ENCODE assay signal across 1 cellular context in the genomic region with DNA sequence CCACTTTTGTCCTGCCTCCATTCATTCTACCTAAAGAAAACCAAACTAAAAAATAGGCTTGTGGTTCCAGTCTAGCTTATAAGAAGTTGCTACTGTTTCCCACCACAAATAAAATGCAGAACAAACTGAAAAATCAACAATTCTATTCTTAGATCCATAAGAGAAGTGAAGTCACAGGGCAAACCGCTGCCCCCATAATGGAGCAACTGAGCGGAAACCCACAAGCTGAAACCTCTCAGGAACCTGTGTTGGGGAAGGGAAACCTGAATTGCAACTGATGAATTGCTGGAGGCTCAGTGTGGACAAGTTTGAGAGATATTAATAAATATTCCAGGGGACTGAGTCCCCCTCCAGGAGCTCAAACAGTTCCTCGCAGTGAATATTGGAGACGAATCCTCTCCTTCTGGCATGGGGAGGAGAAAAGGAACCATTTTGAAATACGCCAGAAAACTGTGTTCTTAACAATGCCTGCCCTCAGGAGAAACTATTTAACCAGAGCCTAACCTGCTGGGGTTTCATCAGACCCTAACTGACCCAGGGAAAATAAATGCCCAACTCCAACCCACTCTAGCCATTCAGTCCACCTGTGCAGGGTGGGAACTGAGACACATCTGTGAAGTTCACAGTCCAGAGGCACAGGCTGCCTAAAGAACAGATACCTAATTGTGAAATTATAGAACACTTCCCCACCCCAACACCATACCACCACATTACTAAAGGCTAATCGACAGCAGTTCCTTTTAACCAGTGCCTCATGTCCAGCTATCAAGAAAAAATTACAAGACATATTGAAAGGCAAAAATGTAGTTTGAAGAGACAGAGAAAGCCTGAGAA.
TF ChIP-seq lines count a peak whose summit lies in the region.

No MANE protein-coding gene starts in this region.

TF ChIP-seq in GM12878, 131 proteins besides CTCF, POLR2A, EP300 and RAD21 (continued from another document and continues in another):
- no peak for TF ChIP-seq ZNF207 (IDR thresholded peaks at IDR 0.05; ENCODE audit: borderline replicate concordance)
- peak; percentile 88 for TF ChIP-seq RELB (IDR thresholded peaks at IDR 0.05; ENCODE audit: low read depth)
- TF ChIP-seq ETV6 (conservative IDR thresholded peaks at IDR 0.05 in 1 of 2, IDR thresholded peaks at IDR 0.05 in 1 of 2; ENCODE audit: borderline replicate concordance in 1 of 2, low read depth in 1 of 2) = peak in 1 of 2 experiments; percentile 85; a peak in 1 of 4 replicates
- TF ChIP-seq, protein P1, sequence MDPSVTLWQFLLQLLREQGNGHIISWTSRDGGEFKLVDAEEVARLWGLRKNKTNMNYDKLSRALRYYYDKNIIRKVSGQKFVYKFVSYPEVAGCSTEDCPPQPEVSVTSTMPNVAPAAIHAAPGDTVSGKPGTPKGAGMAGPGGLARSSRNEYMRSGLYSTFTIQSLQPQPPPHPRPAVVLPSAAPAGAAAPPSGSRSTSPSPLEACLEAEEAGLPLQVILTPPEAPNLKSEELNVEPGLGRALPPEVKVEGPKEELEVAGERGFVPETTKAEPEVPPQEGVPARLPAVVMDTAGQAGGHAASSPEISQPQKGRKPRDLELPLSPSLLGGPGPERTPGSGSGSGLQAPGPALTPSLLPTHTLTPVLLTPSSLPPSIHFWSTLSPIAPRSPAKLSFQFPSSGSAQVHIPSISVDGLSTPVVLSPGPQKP (IDR thresholded peaks at IDR 0.05; ENCODE audit: low read depth, low read length) = no peak
- TF ChIP-seq, protein P2, sequence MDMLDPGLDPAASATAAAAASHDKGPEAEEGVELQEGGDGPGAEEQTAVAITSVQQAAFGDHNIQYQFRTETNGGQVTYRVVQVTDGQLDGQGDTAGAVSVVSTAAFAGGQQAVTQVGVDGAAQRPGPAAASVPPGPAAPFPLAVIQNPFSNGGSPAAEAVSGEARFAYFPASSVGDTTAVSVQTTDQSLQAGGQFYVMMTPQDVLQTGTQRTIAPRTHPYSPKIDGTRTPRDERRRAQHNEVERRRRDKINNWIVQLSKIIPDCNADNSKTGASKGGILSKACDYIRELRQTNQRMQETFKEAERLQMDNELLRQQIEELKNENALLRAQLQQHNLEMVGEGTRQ (IDR thresholded peaks at IDR 0.05; ENCODE audit: borderline replicate concordance, low read depth, low read length) = no peak
- peak; percentile 82; the same call in 1 of the 2 replicates for TF ChIP-seq TBL1XR1 (IDR thresholded peaks at IDR 0.05; ENCODE audit: low read depth, low read length)
- TF ChIP-seq PAX5 (IDR thresholded peaks at IDR 0.05; ENCODE audit: borderline replicate concordance, low read depth, low read length) = peak; percentile 96
- TF ChIP-seq YY1 (IDR thresholded peaks at IDR 0.05; ENCODE audit: low read depth, low read length) = peak; percentile 81
- TF ChIP-seq RUNX3 (IDR thresholded peaks at IDR 0.05; ENCODE audit: low read length) = peak; percentile 99
- TF ChIP-seq TARDBP (IDR thresholded peaks at IDR 0.05; ENCODE audit: borderline replicate concordance) = no peak
- TF ChIP-seq ASH2L (IDR thresholded peaks at IDR 0.05; ENCODE audit: borderline replicate concordance, low read depth) = 0 out of 2 replicates have a peak, but pooled peaks have one; percentile 65
- TF ChIP-seq, protein P3, sequence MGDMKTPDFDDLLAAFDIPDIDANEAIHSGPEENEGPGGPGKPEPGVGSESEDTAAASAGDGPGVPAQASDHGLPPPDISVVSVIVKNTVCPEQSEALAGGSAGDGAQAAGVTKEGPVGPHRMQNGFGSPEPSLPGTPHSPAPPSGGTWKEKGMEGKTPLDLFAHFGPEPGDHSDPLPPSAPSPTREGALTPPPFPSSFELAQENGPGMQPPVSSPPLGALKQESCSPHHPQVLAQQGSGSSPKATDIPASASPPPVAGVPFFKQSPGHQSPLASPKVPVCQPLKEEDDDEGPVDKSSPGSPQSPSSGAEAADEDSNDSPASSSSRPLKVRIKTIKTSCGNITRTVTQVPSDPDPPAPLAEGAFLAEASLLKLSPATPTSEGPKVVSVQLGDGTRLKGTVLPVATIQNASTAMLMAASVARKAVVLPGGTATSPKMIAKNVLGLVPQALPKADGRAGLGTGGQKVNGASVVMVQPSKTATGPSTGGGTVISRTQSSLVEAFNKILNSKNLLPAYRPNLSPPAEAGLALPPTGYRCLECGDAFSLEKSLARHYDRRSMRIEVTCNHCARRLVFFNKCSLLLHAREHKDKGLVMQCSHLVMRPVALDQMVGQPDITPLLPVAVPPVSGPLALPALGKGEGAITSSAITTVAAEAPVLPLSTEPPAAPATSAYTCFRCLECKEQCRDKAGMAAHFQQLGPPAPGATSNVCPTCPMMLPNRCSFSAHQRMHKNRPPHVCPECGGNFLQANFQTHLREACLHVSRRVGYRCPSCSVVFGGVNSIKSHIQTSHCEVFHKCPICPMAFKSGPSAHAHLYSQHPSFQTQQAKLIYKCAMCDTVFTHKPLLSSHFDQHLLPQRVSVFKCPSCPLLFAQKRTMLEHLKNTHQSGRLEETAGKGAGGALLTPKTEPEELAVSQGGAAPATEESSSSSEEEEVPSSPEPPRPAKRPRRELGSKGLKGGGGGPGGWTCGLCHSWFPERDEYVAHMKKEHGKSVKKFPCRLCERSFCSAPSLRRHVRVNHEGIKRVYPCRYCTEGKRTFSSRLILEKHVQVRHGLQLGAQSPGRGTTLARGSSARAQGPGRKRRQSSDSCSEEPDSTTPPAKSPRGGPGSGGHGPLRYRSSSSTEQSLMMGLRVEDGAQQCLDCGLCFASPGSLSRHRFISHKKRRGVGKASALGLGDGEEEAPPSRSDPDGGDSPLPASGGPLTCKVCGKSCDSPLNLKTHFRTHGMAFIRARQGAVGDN (IDR thresholded peaks at IDR 0.05) = peak; percentile 6; the same call in 1 of the 2 replicates
- no peak for TF ChIP-seq HCFC1 (IDR thresholded peaks at IDR 0.05; ENCODE audit: low read length)
- TF ChIP-seq BACH1 (IDR thresholded peaks at IDR 0.05; ENCODE audit: borderline replicate concordance) = no peak; the same call in 1 of the 2 replicates
- no peak for TF ChIP-seq KAT2A (conservative IDR thresholded peaks at IDR 0.05; ENCODE audit: control insufficient read depth, low read depth, low read length)
- no peak; the same call in none of the 2 replicates for TF ChIP-seq IRF4 (IDR thresholded peaks at IDR 0.05; ENCODE audit: low read depth, low read length)
- peak; percentile 97 for TF ChIP-seq MEF2A (IDR thresholded peaks at IDR 0.05; ENCODE audit: insufficient read depth, low read depth, low read length)
- TF ChIP-seq RELA (IDR thresholded peaks at IDR 0.05; ENCODE audit: borderline replicate concordance, partially characterized antibody) = no peak
- no peak for TF ChIP-seq SMAD5 (IDR thresholded peaks at IDR 0.05; ENCODE audit: low read depth)
- peak; percentile 90 for TF ChIP-seq CREM (IDR thresholded peaks at IDR 0.05; ENCODE audit: low read depth)
- no peak for TF ChIP-seq STAT1 (conservative IDR thresholded peaks at IDR 0.05)
- TF ChIP-seq SRF (IDR thresholded peaks at IDR 0.05; ENCODE audit: low read depth in 2 of 2, low read length in 2 of 2) = peak in 1 of 2 experiments; percentile 35; a peak in 1 of 4 replicates
- TF ChIP-seq, protein P4, sequence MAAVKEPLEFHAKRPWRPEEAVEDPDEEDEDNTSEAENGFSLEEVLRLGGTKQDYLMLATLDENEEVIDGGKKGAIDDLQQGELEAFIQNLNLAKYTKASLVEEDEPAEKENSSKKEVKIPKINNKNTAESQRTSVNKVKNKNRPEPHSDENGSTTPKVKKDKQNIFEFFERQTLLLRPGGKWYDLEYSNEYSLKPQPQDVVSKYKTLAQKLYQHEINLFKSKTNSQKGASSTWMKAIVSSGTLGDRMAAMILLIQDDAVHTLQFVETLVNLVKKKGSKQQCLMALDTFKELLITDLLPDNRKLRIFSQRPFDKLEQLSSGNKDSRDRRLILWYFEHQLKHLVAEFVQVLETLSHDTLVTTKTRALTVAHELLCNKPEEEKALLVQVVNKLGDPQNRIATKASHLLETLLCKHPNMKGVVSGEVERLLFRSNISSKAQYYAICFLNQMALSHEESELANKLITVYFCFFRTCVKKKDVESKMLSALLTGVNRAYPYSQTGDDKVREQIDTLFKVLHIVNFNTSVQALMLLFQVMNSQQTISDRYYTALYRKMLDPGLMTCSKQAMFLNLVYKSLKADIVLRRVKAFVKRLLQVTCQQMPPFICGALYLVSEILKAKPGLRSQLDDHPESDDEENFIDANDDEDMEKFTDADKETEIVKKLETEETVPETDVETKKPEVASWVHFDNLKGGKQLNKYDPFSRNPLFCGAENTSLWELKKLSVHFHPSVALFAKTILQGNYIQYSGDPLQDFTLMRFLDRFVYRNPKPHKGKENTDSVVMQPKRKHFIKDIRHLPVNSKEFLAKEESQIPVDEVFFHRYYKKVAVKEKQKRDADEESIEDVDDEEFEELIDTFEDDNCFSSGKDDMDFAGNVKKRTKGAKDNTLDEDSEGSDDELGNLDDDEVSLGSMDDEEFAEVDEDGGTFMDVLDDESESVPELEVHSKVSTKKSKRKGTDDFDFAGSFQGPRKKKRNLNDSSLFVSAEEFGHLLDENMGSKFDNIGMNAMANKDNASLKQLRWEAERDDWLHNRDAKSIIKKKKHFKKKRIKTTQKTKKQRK (IDR thresholded peaks at IDR 0.05; ENCODE audit: low read depth, low read length) = no peak
- TF ChIP-seq POLR2AphosphoS2 (IDR thresholded peaks at IDR 0.05; ENCODE audit: low read depth, low read length) = no peak
- TF ChIP-seq CHD4 (IDR thresholded peaks at IDR 0.05) = no peak
- no peak for TF ChIP-seq STAT3 (IDR thresholded peaks at IDR 0.05; ENCODE audit: low read depth, low read length)
- TF ChIP-seq NFXL1 (IDR thresholded peaks at IDR 0.05; ENCODE audit: borderline replicate concordance) = no peak
- no peak for TF ChIP-seq WRNIP1 (IDR thresholded peaks at IDR 0.05; ENCODE audit: borderline replicate concordance, low read depth, low read length)
- no peak for TF ChIP-seq TAF1 (IDR thresholded peaks at IDR 0.05; ENCODE audit: borderline replicate concordance, low read depth, low read length)
- TF ChIP-seq IKZF1 (conservative IDR thresholded peaks at IDR 0.05) = peak; percentile 88
- TF ChIP-seq GABPA (IDR thresholded peaks at IDR 0.05; ENCODE audit: low read depth) = 0 out of 2 replicates have a peak, but pooled peaks have one; percentile 15
- TF ChIP-seq REST (IDR thresholded peaks at IDR 0.05; ENCODE audit: low read depth, low read length) = peak; percentile 36; the same call in 1 of the 2 replicates
- no peak for TF ChIP-seq PBX3 (IDR thresholded peaks at IDR 0.05; ENCODE audit: insufficient replicate concordance, low read depth, low read length)
- TF ChIP-seq, protein P5, sequence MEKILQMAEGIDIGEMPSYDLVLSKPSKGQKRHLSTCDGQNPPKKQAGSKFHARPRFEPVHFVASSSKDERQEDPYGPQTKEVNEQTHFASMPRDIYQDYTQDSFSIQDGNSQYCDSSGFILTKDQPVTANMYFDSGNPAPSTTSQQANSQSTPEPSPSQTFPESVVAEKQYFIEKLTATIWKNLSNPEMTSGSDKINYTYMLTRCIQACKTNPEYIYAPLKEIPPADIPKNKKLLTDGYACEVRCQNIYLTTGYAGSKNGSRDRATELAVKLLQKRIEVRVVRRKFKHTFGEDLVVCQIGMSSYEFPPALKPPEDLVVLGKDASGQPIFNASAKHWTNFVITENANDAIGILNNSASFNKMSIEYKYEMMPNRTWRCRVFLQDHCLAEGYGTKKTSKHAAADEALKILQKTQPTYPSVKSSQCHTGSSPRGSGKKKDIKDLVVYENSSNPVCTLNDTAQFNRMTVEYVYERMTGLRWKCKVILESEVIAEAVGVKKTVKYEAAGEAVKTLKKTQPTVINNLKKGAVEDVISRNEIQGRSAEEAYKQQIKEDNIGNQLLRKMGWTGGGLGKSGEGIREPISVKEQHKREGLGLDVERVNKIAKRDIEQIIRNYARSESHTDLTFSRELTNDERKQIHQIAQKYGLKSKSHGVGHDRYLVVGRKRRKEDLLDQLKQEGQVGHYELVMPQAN (conservative IDR thresholded peaks at IDR 0.05) = no peak
